18 cellular contexts compared by ENCODE assay signal in genomic region chr12:11973396-11973795, GRCh38.
"Had no signal": no experiment of that assay in that cellular context is flagged by ENCODE, and none has a peak within 500 bp of the region (broad histone marks: within the 10 kb centered on the region; RNA-seq: fewer than 3 reads in every experiment).

No MANE protein-coding gene starts in this region.

- H3K4me3 ChIP-seq: hepatocyte, lung, sigmoid colon, skin epidermis, tibial nerve, upper lobe of right lung, vagina had no signal

- H3K79me2 ChIP-seq: hepatocyte had no signal

- H3K4me1 ChIP-seq: foreskin keratinocyte, sigmoid colon, tibial nerve, upper lobe of right lung, vagina had no signal

- H3K4me1 Mint-ChIP-seq: naive B cell had no signal

- H3K27me3 ChIP-seq: hepatocyte, neutrophil, sigmoid colon, tibial nerve, upper lobe of right lung, vagina had no signal

- H3K36me3 Mint-ChIP-seq: naive B cell had no signal

- H3K4me2 ChIP-seq: hepatocyte had no signal

- H3K4me3 Mint-ChIP-seq: naive B cell, nephron progenitor cell had no signal

- H3K9me3 Mint-ChIP-seq: naive B cell had no signal

- H3K36me3 ChIP-seq: neutrophil, sigmoid colon, tibial nerve, upper lobe of right lung, vagina had no signal

- H2AFZ ChIP-seq: hepatocyte had no signal

- H3K9me3 ChIP-seq: neutrophil, sigmoid colon, tibial nerve, upper lobe of right lung, vagina had no signal

- H3K27ac ChIP-seq: foreskin keratinocyte, hepatocyte, neutrophil, sigmoid colon, tibial nerve, upper lobe of right lung, vagina had no signal

- DNase-seq: cortex of kidney; effector memory CD4-positive, alpha-beta T cell; foreskin keratinocyte; head of caudate nucleus; left colon; left ventricle myocardium superior; mesendoderm; naive B cell; nephron progenitor cell; sigmoid colon; stimulated activated naive CD4-positive, alpha-beta T cell treated with Interleukin-2 at 50 U/mL for 16 hours; upper lobe of right lung had no signal

- H3K27ac Mint-ChIP-seq: naive B cell, nephron progenitor cell had no signal
